ENCODE assay signal across 23 cellular contexts in the genomic region with DNA sequence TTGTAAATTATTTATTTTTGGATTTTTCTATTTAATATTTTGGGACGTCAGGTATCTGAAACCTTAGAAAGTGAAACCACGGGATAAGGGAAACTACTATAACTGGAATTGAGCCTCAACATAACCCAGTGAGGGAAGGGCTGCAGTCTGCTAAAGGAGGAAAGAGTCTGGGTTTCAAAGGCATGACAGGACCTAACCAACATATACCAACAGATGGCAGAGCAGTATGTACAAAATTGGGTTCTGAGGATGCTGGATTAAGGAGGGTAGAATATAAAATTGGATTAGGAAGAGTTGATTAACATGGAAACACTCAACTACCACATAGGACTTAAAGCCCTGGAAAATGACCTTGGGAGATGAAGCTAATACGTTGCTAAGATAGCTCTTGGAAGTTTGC.
DNase-seq lines count a peak whose midpoint lies in the region; ATAC-seq and TF ChIP-seq lines count a peak whose summit lies in the region.
"Had no signal": no experiment of that assay in that cellular context is flagged by ENCODE, and none has a peak within 500 bp of the region (broad histone marks: within the 10 kb centered on the region; RNA-seq: fewer than 3 reads in every experiment).

No MANE protein-coding gene starts in this region.

- TF ChIP-seq CTCF in MCF 10A (IDR thresholded peaks at IDR 0.05; ENCODE audit: unreplicated experiment): peak; percentile 20
- no peak for TF ChIP-seq CTCF in breast epithelium (IDR thresholded peaks at IDR 0.05)
- peak; percentile 44 for TF ChIP-seq CTCF in PC-3 (conservative IDR thresholded peaks at IDR 0.05; ENCODE audit: low read depth, low read length)
- TF ChIP-seq CTCF in endodermal cell (conservative IDR thresholded peaks at IDR 0.05): peak; percentile 43
- TF ChIP-seq CTCF in colonic mucosa (IDR thresholded peaks at IDR 0.05): no peak

- H3K36me3 ChIP-seq in breast epithelium (no peaks in the 10 kb centered on the region), PC-3 (ENCODE audit: low read depth, low read length) (no peaks in the 10 kb centered on the region), endodermal cell (ENCODE audit: control insufficient read depth, insufficient read depth, low read length) (no peaks in the 10 kb centered on the region), colonic mucosa (no peaks in the 10 kb centered on the region)
- H3K36me3 ChIP-seq: esophagus squamous epithelium, stomach had no signal

- H3F3A ChIP-seq in PC-3 (ENCODE audit: low read length, unreplicated experiment): no peaks in the 10 kb centered on the region

- POLR2A ChIA-PET in MCF 10A (lab: Yijun Ruan, JAX) (interaction anchor here (0.6 to 1.0 kb wide), 2 partner anchors 32 to 880 kb away, joined by 4 read pairs; no protein-coding TSS in a partner anchor), PC-3 (lab: Charles Lee; ENCODE audit: unreplicated experiment) (no interaction called here)

- no TSS peak for BruUV-seq in MCF 10A (replicated peaks; lab: Mats Ljungman, UMichigan)
- no TSS peak for BruUV-seq in PC-3 (replicated peaks; lab: Mats Ljungman, UMichigan)

- no peaks in the 10 kb centered on the region for H3K4me1 Mint-ChIP-seq in MCF 10A (ENCODE audit: insufficient read depth, unreplicated experiment)
- H3K4me1 Mint-ChIP-seq in endodermal cell: no peaks in the 10 kb centered on the region
- H3K4me1 Mint-ChIP-seq: activated CD4-positive, alpha-beta T cell treated with anti-CD3 and anti-CD28 coated beads for 36 hours; activated naive CD4-positive, alpha-beta T cell treated with anti-CD3 and anti-CD28 coated beads, Interleukin-2, amount 10 ng/mL, durations not matched to agents 7 days and 5 days; CD8-positive, alpha-beta memory T cell had no signal

- no peak overlapping the region for H3K9ac ChIP-seq in PC-3 (ENCODE audit: low read length)
- no peak overlapping the region for H3K9ac ChIP-seq in endodermal cell (ENCODE audit: extremely low read depth, low read length, poor library complexity, severe bottlenecking)
- H3K9ac ChIP-seq in colonic mucosa (ENCODE audit: low read depth in 2 of 2, low read length in 2 of 2): no peak overlapping the region

- H2AFZ ChIP-seq in PC-3 (ENCODE audit: low read length): no peak overlapping the region

- no peaks in the 10 kb centered on the region for H3K79me2 ChIP-seq in PC-3 (ENCODE audit: low read length)

- DNase-seq in MCF 10A (ENCODE audit: unreplicated experiment) (peak; percentile 9), breast epithelium (ENCODE audit: low spot score in 2 of 2) (no peak), PC-3 (peak; percentile 19), endodermal cell (no peak), NCI-H774 (lab: John Stamatoyannopoulos, UW) (no peak), colonic mucosa (no peak), HuH-7.5 (ENCODE audit: low spot score) (no peak)
- DNase-seq in activated CD4-positive, alpha-beta T cell treated with anti-CD3 and anti-CD28 coated beads, Interleukin-2, amount 50 U/mL, for 1 hour: no peak
- DNase-seq: activated CD4-positive, alpha-beta T cell treated with anti-CD3 and anti-CD28 coated beads for 36 hours; activated naive CD4-positive, alpha-beta T cell treated with anti-CD3 and anti-CD28 coated beads, Interleukin-2, amount 10 ng/mL, durations not matched to agents 7 days and 5 days; CD8-positive, alpha-beta memory T cell; dorsolateral prefrontal cortex; esophagus squamous epithelium; GOT3; hypothalamus; left cardiac atrium; midbrain; NCI-H2171; retina; stomach; T-helper 2 cell had no signal

- H3K4me3 ChIP-seq in breast epithelium (no peak overlapping the region), PC-3 (ENCODE audit: low read length) (no peak overlapping the region), endodermal cell (ENCODE audit: low read length) (no peak overlapping the region), colonic mucosa (no peak overlapping the region)
- H3K4me3 ChIP-seq: dorsolateral prefrontal cortex, esophagus squamous epithelium, stomach had no signal

- no peaks in the 10 kb centered on the region for H3K9me3 Mint-ChIP-seq in MCF 10A (ENCODE audit: unreplicated experiment)
- H3K9me3 Mint-ChIP-seq in endodermal cell: no peaks in the 10 kb centered on the region
- H3K9me3 Mint-ChIP-seq: activated naive CD4-positive, alpha-beta T cell treated with anti-CD3 and anti-CD28 coated beads, Interleukin-2, amount 10 ng/mL, durations not matched to agents 7 days and 5 days had no signal

- H3K9me3 ChIP-seq in breast epithelium (no peaks in the 10 kb centered on the region), PC-3 (ENCODE audit: low read length) (no peaks in the 10 kb centered on the region), endodermal cell (ENCODE audit: control insufficient read depth, low read length) (no peaks in the 10 kb centered on the region), colonic mucosa (no peaks in the 10 kb centered on the region)
- H3K9me3 ChIP-seq: esophagus squamous epithelium, stomach had no signal

- H3K27ac ChIP-seq in breast epithelium (no peak overlapping the region), PC-3 (ENCODE audit: low read length) (no peak overlapping the region), endodermal cell (ENCODE audit: low read depth, low read length) (no peak overlapping the region), colonic mucosa (no peak overlapping the region)
- H3K27ac ChIP-seq: dorsolateral prefrontal cortex, esophagus squamous epithelium, stomach had no signal

- H3K4me3 Mint-ChIP-seq in MCF 10A (ENCODE audit: unreplicated experiment) (no peak overlapping the region), endodermal cell (no peak overlapping the region)
- H3K4me3 Mint-ChIP-seq: activated CD4-positive, alpha-beta T cell treated with anti-CD3 and anti-CD28 coated beads for 36 hours; activated naive CD4-positive, alpha-beta T cell treated with anti-CD3 and anti-CD28 coated beads, Interleukin-2, amount 10 ng/mL, durations not matched to agents 7 days and 5 days; CD8-positive, alpha-beta memory T cell had no signal

- H3K9me2 ChIP-seq in PC-3 (replicated peaks; ENCODE audit: low read length): no peaks in the 10 kb centered on the region

- no peaks in the 10 kb centered on the region for H3K4me1 ChIP-seq in breast epithelium
- H3K4me1 ChIP-seq in PC-3 (ENCODE audit: insufficient read depth, low read length): peaks cover 11% of the 10 kb centered on the region; the same call in 1 of the 2 replicates
- H3K4me1 ChIP-seq in endodermal cell (ENCODE audit: control insufficient read depth, insufficient read depth, low read length): no peaks in the 10 kb centered on the region
- H3K4me1 ChIP-seq in colonic mucosa: no peaks in the 10 kb centered on the region
- H3K4me1 ChIP-seq: stomach had no signal

- H3K27me3 ChIP-seq in breast epithelium (no peaks in the 10 kb centered on the region), PC-3 (ENCODE audit: low read length) (no peaks in the 10 kb centered on the region), endodermal cell (ENCODE audit: control insufficient read depth, insufficient read depth, low read length, poor library complexity, severe bottlenecking) (no peaks in the 10 kb centered on the region), colonic mucosa (no peaks in the 10 kb centered on the region)
- H3K27me3 ChIP-seq: esophagus squamous epithelium, stomach had no signal

- CTCF ChIA-PET in MCF 10A (lab: Yijun Ruan, JAX): interaction anchor here (0.6 to 1.1 kb wide), 7 partner anchors 14 to 554 kb away, joined by 3 to 6 read pairs (median 3); no protein-coding TSS in a partner anchor
- CTCF ChIA-PET in PC-3 (lab: Charles Lee): no interaction called here

- H3K4me2 ChIP-seq in PC-3 (ENCODE audit: low read length): no peak overlapping the region

- H3K27ac Mint-ChIP-seq in MCF 10A (ENCODE audit: low read depth, unreplicated experiment) (no peak overlapping the region), endodermal cell (no peak overlapping the region)
- H3K27ac Mint-ChIP-seq: activated CD4-positive, alpha-beta T cell treated with anti-CD3 and anti-CD28 coated beads for 36 hours; activated naive CD4-positive, alpha-beta T cell treated with anti-CD3 and anti-CD28 coated beads, Interleukin-2, amount 10 ng/mL, durations not matched to agents 7 days and 5 days; CD8-positive, alpha-beta memory T cell had no signal

- no peak for TF ChIP-seq POLR2A in breast epithelium (IDR thresholded peaks at IDR 0.05)

- no peaks in the 10 kb centered on the region for H4K20me1 ChIP-seq in PC-3 (ENCODE audit: low read length)

- ATAC-seq in PC-3: peak; percentile 56
- ATAC-seq: activated CD4-positive, alpha-beta T cell treated with anti-CD3 and anti-CD28 coated beads for 36 hours; HepG2; left cardiac atrium; Right ventricle myocardium inferior had no signal

- 71 to 100% methylated on average over 1 to 3 of the region's 3 CpGs for WGBS in endodermal cell (ENCODE audit: insufficient coverage in 1 of 2, insufficient read length in 1 of 2), 2 experiments

- intact Hi-C loops in MCF 10A (cut with micrococcal nuclease): no loop called here
- intact Hi-C loops in breast epithelium (cut with DNase I; ENCODE audit: low total_unique reads): no loop called here
- intact Hi-C loops in PC-3 (cut with micrococcal nuclease): no loop called here
- intact Hi-C loops in colonic mucosa (cut with DNase I): no loop called here

- H3K27me3 Mint-ChIP-seq in MCF 10A (ENCODE audit: insufficient read depth, unreplicated experiment) (no peaks in the 10 kb centered on the region), endodermal cell (ENCODE audit: insufficient read depth) (no peaks in the 10 kb centered on the region)
- H3K27me3 Mint-ChIP-seq: activated CD4-positive, alpha-beta T cell treated with anti-CD3 and anti-CD28 coated beads for 36 hours; activated naive CD4-positive, alpha-beta T cell treated with anti-CD3 and anti-CD28 coated beads, Interleukin-2, amount 10 ng/mL, durations not matched to agents 7 days and 5 days; CD8-positive, alpha-beta memory T cell had no signal

- H3K36me3 Mint-ChIP-seq in MCF 10A (ENCODE audit: insufficient read depth, unreplicated experiment) (no peaks in the 10 kb centered on the region), endodermal cell (ENCODE audit: low read depth) (no peaks in the 10 kb centered on the region)
- H3K36me3 Mint-ChIP-seq: activated naive CD4-positive, alpha-beta T cell treated with anti-CD3 and anti-CD28 coated beads, Interleukin-2, amount 10 ng/mL, durations not matched to agents 7 days and 5 days; CD8-positive, alpha-beta memory T cell had no signal

Comparison
In these comparisons a context has a peak if more than half of its experiments do, and no peak if none do; other contexts are left out.
1. DNase-seq: peak in MCF 10A (single experiment) and PC-3 (single experiment); none in breast epithelium (0 of 2), endodermal cell (single experiment), NCI-H774 (single experiment), colonic mucosa (single experiment), activated CD4-positive, alpha-beta T cell treated with anti-CD3 and anti-CD28 coated beads, Interleukin-2, amount 50 U/mL, for 1 hour (single experiment) and HuH-7.5 (single experiment).
2. CTCF ChIP-seq: peak in MCF 10A (single experiment), PC-3 (single experiment) and endodermal cell (single experiment); none in breast epithelium (0 of 3) and colonic mucosa (single experiment).